In the genomic region with DNA sequence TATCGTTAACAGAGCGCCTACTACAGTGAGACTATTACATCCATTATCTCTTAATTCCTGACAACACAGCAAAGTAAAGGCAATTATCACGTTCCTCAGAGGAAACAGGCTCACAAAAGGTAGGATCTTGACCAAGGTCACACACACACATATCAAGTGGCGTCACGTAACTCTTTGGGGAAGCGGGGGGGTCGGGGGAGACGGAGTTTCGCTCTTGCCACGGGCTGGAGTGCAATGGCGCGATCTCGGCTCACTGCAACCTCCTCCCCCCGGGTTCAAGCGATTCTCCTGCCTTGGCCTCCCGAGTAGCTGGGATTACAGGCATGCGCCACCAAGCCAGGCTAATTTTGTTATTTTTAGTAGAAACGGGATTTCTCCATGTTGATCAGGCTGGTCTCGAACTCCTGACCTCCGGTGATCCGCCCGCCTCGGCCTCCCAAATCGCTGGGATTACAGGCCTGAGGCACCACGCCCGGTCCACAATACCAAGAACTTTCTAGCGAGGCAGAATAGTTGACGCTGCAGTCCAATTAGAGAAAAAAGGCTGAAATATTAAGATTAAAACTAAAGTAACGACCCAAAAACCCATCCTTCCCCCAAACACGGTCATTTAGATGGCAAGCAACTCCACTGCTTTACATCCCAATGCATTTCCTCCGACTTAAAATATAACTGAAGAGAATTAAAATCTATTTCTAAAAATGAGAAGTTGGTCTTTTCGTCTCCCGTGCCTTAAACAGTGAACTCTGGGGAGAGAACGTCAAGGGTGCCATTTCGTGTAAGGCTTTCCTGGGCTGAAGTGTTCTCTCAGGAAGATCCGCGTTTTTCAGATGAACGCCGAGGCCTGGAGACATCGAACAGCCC, we compare ENCODE assay signal across 7 cellular contexts. TPM values are rescaled to one million over a fixed set of nuclear protein-coding genes. Genes with fewer than 3 reads are reported as not detected.
A peak's percentile ranks its signal among the peaks of the same experiment; 100 is the strongest.
DNase-seq lines count a peak whose midpoint lies in the region; ATAC-seq, FAIRE-seq and TF ChIP-seq lines count a peak whose summit lies in the region.

No MANE protein-coding gene starts in this region.

- H4K20me1 ChIP-seq in OCI-LY1 (ENCODE audit: insufficient read depth, low read length), result peaks cover 12% of the 10 kb centered on the region; the same call in 1 of the 2 replicates

- peak overlapping the region; percentile 89 for H3K4me3 Mint-ChIP-seq in activated T-helper 17 cell treated with anti-CD3 and anti-CD28 coated beads, Interleukin-2, amount 50 U/mL, for 72 hours

- peak overlapping the region; percentile 99 for H3K4me2 ChIP-seq in OCI-LY1 (ENCODE audit: low read length)

- ATAC-seq in activated T-helper 17 cell treated with anti-CD3 and anti-CD28 coated beads, Interleukin-2, amount 50 U/mL, for 72 hours (replicated peaks), result peak; percentile 24
- ATAC-seq in Right ventricle myocardium inferior (no peak), GM19035 (IDR thresholded peaks at IDR 0.05; ENCODE audit: unreplicated experiment) (no peak)

- H3K27me3 Mint-ChIP-seq in activated T-helper 17 cell treated with anti-CD3 and anti-CD28 coated beads, Interleukin-2, amount 50 U/mL, for 72 hours, result no peaks in the 10 kb centered on the region

- H3K4me1 ChIP-seq in OCI-LY1 (ENCODE audit: insufficient read depth, low read length, severe bottlenecking), result peaks cover 36% of the 10 kb centered on the region

- no peak for DNase-seq in GM19239 (ENCODE audit: insufficient read length, low spot score)
- peak; percentile 77 for DNase-seq in Right ventricle myocardium inferior (ENCODE audit: missing footprints)
- DNase-seq in retina, result peak; percentile 44
- DNase-seq in 8988T, result no peak

- peak overlapping the region; percentile 97 for H3K27ac Mint-ChIP-seq in activated T-helper 17 cell treated with anti-CD3 and anti-CD28 coated beads, Interleukin-2, amount 50 U/mL, for 72 hours

- intact Hi-C loops in Right ventricle myocardium inferior (cut with DNase I), result loop anchor here (5.0 kb wide), 1 partner anchor 448 kb away; a partner anchor contains a TSS

- H3K36me3 ChIP-seq in OCI-LY1 (ENCODE audit: insufficient read depth, low read length), result peaks cover 54% of the 10 kb centered on the region

- peaks cover 68% of the 10 kb centered on the region for H3K36me3 Mint-ChIP-seq in activated T-helper 17 cell treated with anti-CD3 and anti-CD28 coated beads, Interleukin-2, amount 50 U/mL, for 72 hours (ENCODE audit: low read depth)

- H3K27ac ChIP-seq in OCI-LY1 (ENCODE audit: low read depth, low read length, poor library complexity, severe bottlenecking), result peak overlapping the region; percentile 91

- TF ChIP-seq CTCF in OCI-LY1 (IDR thresholded peaks at IDR 0.05; ENCODE audit: low read length), result peak; percentile 13; the same call in 1 of the 2 replicates

- H3K79me2 ChIP-seq in OCI-LY1 (ENCODE audit: insufficient read depth, low read length), result peaks cover 48% of the 10 kb centered on the region

- H3K9me3 ChIP-seq in OCI-LY1 (ENCODE audit: low read length), result no peaks in the 10 kb centered on the region

- H3K27me3 ChIP-seq in OCI-LY1 (ENCODE audit: insufficient read depth, low read length), result no peaks in the 10 kb centered on the region

- peaks cover 43% of the 10 kb centered on the region for H3K4me1 Mint-ChIP-seq in activated T-helper 17 cell treated with anti-CD3 and anti-CD28 coated beads, Interleukin-2, amount 50 U/mL, for 72 hours

- peak; percentile 83 for FAIRE-seq in GM19239 (lab: Jason Lieb, UNC)

- no peaks in the 10 kb centered on the region for H3K9me2 ChIP-seq in OCI-LY1 (ENCODE audit: low read depth, low read length)

- H3F3A ChIP-seq in OCI-LY1 (ENCODE audit: insufficient read depth, low read length), result no peaks in the 10 kb centered on the region

- H3K9ac ChIP-seq in OCI-LY1 (ENCODE audit: low read length), result peak overlapping the region; percentile 99

- H3K4me3 ChIP-seq in OCI-LY1 (ENCODE audit: low read depth, low read length, poor library complexity, severe bottlenecking), result peak overlapping the region; percentile 96

- no peaks in the 10 kb centered on the region for H3K9me3 Mint-ChIP-seq in activated T-helper 17 cell treated with anti-CD3 and anti-CD28 coated beads, Interleukin-2, amount 50 U/mL, for 72 hours

- no peak overlapping the region for H2AFZ ChIP-seq in OCI-LY1 (ENCODE audit: low read length)

RNA-seq across cellular contexts. Expression of a gene that starts 1.1 kb away (rescaled TPM):
- total RNA-seq in activated T-helper 17 cell treated with anti-CD3 and anti-CD28 coated beads, Interleukin-2, amount 50 U/mL, for 72 hours, result 100 to 1,000 TPM; 373 to 600 TPM
- total RNA-seq in Right ventricle myocardium inferior, result 195 TPM

RNA-seq across cellular contexts. Expression of a gene that starts 37.1 kb away (rescaled TPM):
- under 1 TPM; 0.32 to 0.40 TPM for total RNA-seq in activated T-helper 17 cell treated with anti-CD3 and anti-CD28 coated beads, Interleukin-2, amount 50 U/mL, for 72 hours
- 4.4 TPM for total RNA-seq in Right ventricle myocardium inferior

RNA-seq across cellular contexts. Expression of a gene that starts 50.0 kb away (rescaled TPM):
- not detected for total RNA-seq in activated T-helper 17 cell treated with anti-CD3 and anti-CD28 coated beads, Interleukin-2, amount 50 U/mL, for 72 hours
- 16.0 TPM for total RNA-seq in Right ventricle myocardium inferior

Comparison
In these comparisons a context has a peak if more than half of its experiments do, and no peak if none do; other contexts are left out.
1. DNase-seq: peak in Right ventricle myocardium inferior (single experiment) and retina (single experiment); none in GM19239 (single experiment) and 8988T (single experiment).
2. RNA of a gene that starts 50.0 kb away (total RNA-seq): 16.0 TPM in Right ventricle myocardium inferior (single experiment); not detected in activated T-helper 17 cell treated with anti-CD3 and anti-CD28 coated beads, Interleukin-2, amount 50 U/mL, for 72 hours; every median in the first group is over 10 times any median in the second.